Comparison of ENCODE assay signal across 9 cellular contexts in the genomic region with DNA sequence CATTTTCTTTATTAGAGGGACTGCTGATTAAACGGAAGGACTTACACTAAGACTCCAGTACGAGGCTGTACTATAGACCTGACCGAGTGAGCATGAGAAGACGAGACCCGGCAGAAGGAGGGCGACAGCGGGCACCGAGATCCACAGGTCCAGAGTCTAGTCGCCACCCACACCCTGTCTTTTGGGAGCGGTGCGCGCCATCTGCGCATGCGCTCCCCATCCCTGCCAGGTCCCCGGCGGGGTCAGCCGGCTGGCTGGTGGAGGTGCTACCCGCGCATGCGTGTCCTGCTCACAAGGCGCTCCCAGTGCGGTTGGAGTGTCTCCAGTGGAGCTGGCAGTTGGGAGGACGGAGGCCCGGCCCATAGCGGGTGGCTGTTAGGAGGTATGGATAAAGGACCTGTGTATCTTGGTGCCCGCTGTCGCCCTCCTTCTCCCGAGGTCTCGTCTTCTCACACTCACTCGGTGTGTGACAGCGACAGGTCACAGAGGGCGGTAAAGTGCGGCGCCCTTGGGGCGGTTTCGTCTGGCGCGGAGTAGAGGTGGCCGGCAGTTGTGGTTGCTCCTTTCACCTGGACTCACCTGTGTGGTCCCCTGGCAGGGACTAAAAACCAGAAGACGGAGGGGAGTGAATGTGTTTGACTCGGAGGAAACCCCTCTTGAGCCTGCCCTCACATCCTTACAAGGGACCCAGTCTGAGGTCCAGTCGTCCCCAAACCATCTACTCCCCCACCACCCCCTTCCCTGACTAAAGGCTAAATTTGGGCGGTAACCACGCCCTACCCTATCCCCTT. TPM values are rescaled to one million over a fixed set of nuclear protein-coding genes. Genes with fewer than 3 reads are reported as not detected.
DNase-seq lines count a peak whose midpoint lies in the region; ATAC-seq and TF ChIP-seq lines count a peak whose summit lies in the region.
"Had no signal": no experiment of that assay in that cellular context is flagged by ENCODE, and none has a peak within 500 bp of the region (broad histone marks: within the 10 kb centered on the region; RNA-seq: fewer than 3 reads in every experiment).

No MANE protein-coding gene starts in this region.

- peaks cover 21% of the 10 kb centered on the region for H3K4me1 Mint-ChIP-seq in activated CD4-positive, alpha-beta memory T cell treated with anti-CD3 and anti-CD28 coated beads for 36 hours (ENCODE audit: low read depth)

- H3K36me3 ChIP-seq in lower lobe of right lung = no peaks in the 10 kb centered on the region

- intact Hi-C loops in activated CD4-positive, alpha-beta memory T cell treated with anti-CD3 and anti-CD28 coated beads for 36 hours (cut with micrococcal nuclease) = no loop called here
- intact Hi-C loops in dorsolateral prefrontal cortex (cut with DNase I) = no loop called here
- intact Hi-C loops in lower lobe of right lung (cut with DNase I) = no loop called here

- peak overlapping the region in 35 of 59 donors; percentile 9 to 79 (median 66) for H3K27ac ChIP-seq in dorsolateral prefrontal cortex
- peak overlapping the region; percentile 73 for H3K27ac ChIP-seq in lower lobe of right lung
- H3K27ac ChIP-seq: C4-2B had no signal

- peak overlapping the region; percentile 26 to 67 (median 53) for H3K4me3 ChIP-seq in dorsolateral prefrontal cortex
- peak overlapping the region; percentile 48 for H3K4me3 ChIP-seq in lower lobe of right lung

- H3K27me3 ChIP-seq in dorsolateral prefrontal cortex = peaks cover 0 to 94% (median 34%) of the 10 kb centered on the region in 45 donors
- no peaks in the 10 kb centered on the region for H3K27me3 ChIP-seq in lower lobe of right lung (ENCODE audit: low read depth)

- H3K4me1 ChIP-seq in lower lobe of right lung = peaks cover 12% of the 10 kb centered on the region

- H3K27ac Mint-ChIP-seq in activated CD4-positive, alpha-beta memory T cell treated with anti-CD3 and anti-CD28 coated beads for 36 hours = peak overlapping the region; percentile 33

- TF ChIP-seq CTCF in dorsolateral prefrontal cortex (IDR thresholded peaks at IDR 0.05 in 54 of 56, conservative IDR thresholded peaks at IDR 0.05 in 2 of 56; ENCODE audit: low read depth in 1 of 56, partially characterized antibody in 56 of 56) (peak in 8 of 56 donors; percentile 4 to 27 (median 16)), lower lobe of right lung (IDR thresholded peaks at IDR 0.05) (no peak)

- POLR2A ChIA-PET in activated CD4-positive, alpha-beta memory T cell treated with anti-CD3 and anti-CD28 coated beads for 36 hours (lab: Charles Lee) = no interaction called here

- peak; percentile 84 for DNase-seq in 8988T
- peak; percentile 70 for DNase-seq in NCI-H510A treated with DMSO at 0.1 percent for 48 hours (lab: John Stamatoyannopoulos, UW)
- peak; percentile 83 for DNase-seq in activated CD4-positive, alpha-beta memory T cell treated with anti-CD3 and anti-CD28 coated beads for 36 hours
- peak; percentile 46 to 82 (median 67) for DNase-seq in dorsolateral prefrontal cortex
- peak; percentile 87 for DNase-seq in lower lobe of right lung
- DNase-seq in stimulated activated CD4-positive, alpha-beta T cell treated with anti-CD3 and anti-CD28 coated beads, TNF-alpha, amount 100 ng/mL, for 1 hour (ENCODE audit: low read depth in 3 of 3, low spot score in 1 of 3) = peak; percentile 42 to 59 (median 52)

- peak; percentile 75 for ATAC-seq in GM18907 (IDR thresholded peaks at IDR 0.05; ENCODE audit: unreplicated experiment)
- peak; percentile 62 for ATAC-seq in HG03342 (IDR thresholded peaks at IDR 0.05; ENCODE audit: unreplicated experiment)
- ATAC-seq in lower lobe of right lung = peak; percentile 93 to 94

- H3K9me3 ChIP-seq in lower lobe of right lung = no peaks in the 10 kb centered on the region

- H3K36me3 Mint-ChIP-seq in activated CD4-positive, alpha-beta memory T cell treated with anti-CD3 and anti-CD28 coated beads for 36 hours = no peaks in the 10 kb centered on the region

- H3K27me3 Mint-ChIP-seq in activated CD4-positive, alpha-beta memory T cell treated with anti-CD3 and anti-CD28 coated beads for 36 hours = no peaks in the 10 kb centered on the region

- CTCF ChIA-PET in activated CD4-positive, alpha-beta memory T cell treated with anti-CD3 and anti-CD28 coated beads for 36 hours (lab: Charles Lee) = interaction anchor here (1.1 to 1.3 kb wide), 2 partner anchors 123 to 128 kb away, joined by 4 read pairs; no protein-coding TSS in a partner anchor

- H3K4me3 Mint-ChIP-seq in activated CD4-positive, alpha-beta memory T cell treated with anti-CD3 and anti-CD28 coated beads for 36 hours = peak overlapping the region; percentile 80

- no peaks in the 10 kb centered on the region for H3K9me3 Mint-ChIP-seq in activated CD4-positive, alpha-beta memory T cell treated with anti-CD3 and anti-CD28 coated beads for 36 hours

RNA-seq across cellular contexts. Expression of a gene that starts 7.6 kb away (rescaled TPM):
- total RNA-seq in activated CD4-positive, alpha-beta memory T cell treated with anti-CD3 and anti-CD28 coated beads for 36 hours = 10 to 100 TPM; 75.5 to 80.5 TPM
- 10 to 100 TPM; 22.4 to 65.1 (median 33.5) TPM for total RNA-seq in dorsolateral prefrontal cortex
- 51.6 TPM for total RNA-seq in lower lobe of right lung

RNA-seq across cellular contexts. Expression of a gene that starts 19.1 kb away (rescaled TPM):
- total RNA-seq in activated CD4-positive, alpha-beta memory T cell treated with anti-CD3 and anti-CD28 coated beads for 36 hours = under 1 TPM; 0.51 to 0.57 TPM
- total RNA-seq in dorsolateral prefrontal cortex (1 to 10 TPM in 87 of 120 experiments, under 1 TPM in 33; 0.39 to 5.1 (median 1.3) TPM), lower lobe of right lung (3.0 TPM)

RNA-seq across cellular contexts. Expression of a gene that starts 19.3 kb away (rescaled TPM):
- total RNA-seq in activated CD4-positive, alpha-beta memory T cell treated with anti-CD3 and anti-CD28 coated beads for 36 hours = 100 to 1,000 TPM; 148 to 161 TPM
- total RNA-seq in dorsolateral prefrontal cortex = 10 to 100 TPM; 35.0 to 75.4 (median 51.9) TPM
- total RNA-seq in lower lobe of right lung = 52.0 TPM

Comparison
In these comparisons a context has a peak if more than half of its experiments do, and no peak if none do; other contexts are left out.
1. Peak in every context shown above with its lines: DNase-seq, ATAC-seq, H3K4me3 ChIP-seq and H3K27ac ChIP-seq.